ENCODE assay signal across 11 cellular contexts in genomic region chr11:86134580-86135318, GRCh38.
A peak's percentile ranks its signal among the peaks of the same experiment; 100 is the strongest.
DNase-seq lines count a peak whose midpoint lies in the region; ATAC-seq and TF ChIP-seq lines count a peak whose summit lies in the region.
"Had no signal": no experiment of that assay in that cellular context is flagged by ENCODE, and none has a peak within 500 bp of the region (broad histone marks: within the 10 kb centered on the region; RNA-seq: fewer than 3 reads in every experiment).

No MANE protein-coding gene starts in this region.

- H4K8ac ChIP-seq in mesenchymal stem cell (ENCODE audit: low read length), result no peak overlapping the region

- H4K91ac ChIP-seq in mesenchymal stem cell (ENCODE audit: low read length), result no peak overlapping the region

- POLR2A ChIA-PET in Caco-2 (lab: Charles Lee), result interaction anchor here (0.6 to 1.4 kb wide), 3 partner anchors 25 to 253 kb away, joined by 3 to 16 read pairs (median 3); partner anchors contain the start of gene PICALM

- H3K4me3 ChIP-seq in Caco-2 (ENCODE audit: low read depth, low read length) (no peak overlapping the region), neutrophil (ENCODE audit: low read depth in 1 of 2, low read length in 1 of 2) (peak overlapping the region; percentile 0 to 11), mesenchymal stem cell (ENCODE audit: insufficient read depth in 1 of 2, low read depth in 1 of 2, low read length in 2 of 2) (no peak overlapping the region)

- no peaks in the 10 kb centered on the region for H3K36me3 ChIP-seq in Caco-2 (ENCODE audit: control insufficient read depth, insufficient read depth, low read length)
- H3K36me3 ChIP-seq in neutrophil, result no peaks in the 10 kb centered on the region
- H3K36me3 ChIP-seq in mesenchymal stem cell (ENCODE audit: control insufficient read depth in 1 of 2, insufficient read depth in 2 of 2, low read depth in 1 of 2, low read length in 2 of 2), result no peaks in the 10 kb centered on the region

- H2BK12ac ChIP-seq in mesenchymal stem cell (ENCODE audit: low read length in 2 of 2), result no peak overlapping the region

- 82% methylated on average over 3 of the region's 3 CpGs for WGBS in mesenchymal stem cell

- TF ChIP-seq CTCF in Caco-2 (IDR thresholded peaks at IDR 0.05; ENCODE audit: insufficient read depth in 1 of 2, low read depth in 1 of 2, low read length in 1 of 2, severe bottlenecking in 1 of 2, unreplicated experiment in 1 of 2) (no peak), neutrophil (IDR thresholded peaks at IDR 0.05) (no peak)

- no peak overlapping the region for H3K4ac ChIP-seq in mesenchymal stem cell (ENCODE audit: low read depth in 1 of 2, low read length in 2 of 2)

- H3K79me1 ChIP-seq in mesenchymal stem cell (replicated peaks; ENCODE audit: low read length, poor library complexity, severe bottlenecking), result no peaks in the 10 kb centered on the region

- ATAC-seq in activated naive CD8-positive, alpha-beta T cell treated with anti-CD3 and anti-CD28 coated beads, Interleukin-2, amount 50 U/mL, for 24 hours, result no peak

- no peak overlapping the region for H2BK5ac ChIP-seq in mesenchymal stem cell (ENCODE audit: low read depth, low read length, poor library complexity, severe bottlenecking)

- DNase-seq in Caco-2 (peak; percentile 86 to 90), NOMO-1 treated with DMSO at 0.1 percent for 48 hours (lab: John Stamatoyannopoulos, UW; ENCODE audit: unreplicated experiment) (peak; percentile 56), erythroblast (lab: John Stamatoyannopoulos, UW) (peak; percentile 61 to 80), epidermal melanocyte (ENCODE audit: insufficient read length, low spot score) (no peak), mesenchymal stem cell (no peak), hepatic stellate cell (ENCODE audit: low spot score) (no peak)
- no peak for DNase-seq in activated naive CD8-positive, alpha-beta T cell treated with anti-CD3 and anti-CD28 coated beads, Interleukin-2, amount 50 U/mL, for 24 hours
- DNase-seq: activated CD4-positive, alpha-beta T cell treated with anti-CD3 and anti-CD28 coated beads, Interleukin-2, amount 50 U/mL, for 4 hours; activated naive CD4-positive, alpha-beta T cell treated with Interleukin-2 at 50 U/mL for 16 hours; NCI-H1930 had no signal

- H3K36me3 Mint-ChIP-seq in Caco-2 (ENCODE audit: insufficient read depth, unreplicated experiment), result peaks cover 5% of the 10 kb centered on the region
- H3K36me3 Mint-ChIP-seq in activated naive CD8-positive, alpha-beta T cell treated with anti-CD3 and anti-CD28 coated beads, Interleukin-2, amount 50 U/mL, for 24 hours (ENCODE audit: low read depth), result no peaks in the 10 kb centered on the region

- no peaks in the 10 kb centered on the region for H3K27me3 ChIP-seq in Caco-2 (replicated peaks; ENCODE audit: control insufficient read depth, insufficient read depth, low read length)
- H3K27me3 ChIP-seq in neutrophil, result no peaks in the 10 kb centered on the region
- H3K27me3 ChIP-seq in mesenchymal stem cell (ENCODE audit: control insufficient read depth in 1 of 2, insufficient read depth in 1 of 2, low read length in 2 of 2), result no peaks in the 10 kb centered on the region

- CTCF ChIA-PET in Caco-2 (lab: Charles Lee), result interaction anchor here (0.5 to 1.9 kb wide), 10 partner anchors 11 to 779 kb away, joined by 3 to 13 read pairs (median 4); partner anchors contain the start of gene PICALM

- H2BK15ac ChIP-seq in mesenchymal stem cell (ENCODE audit: low read depth, poor library complexity, severe bottlenecking), result no peak overlapping the region

- H3K18ac ChIP-seq in mesenchymal stem cell (ENCODE audit: low read depth in 1 of 2, low read length in 2 of 2), result no peak overlapping the region

- no peaks in the 10 kb centered on the region for H3K9me3 Mint-ChIP-seq in Caco-2 (ENCODE audit: unreplicated experiment)
- no peaks in the 10 kb centered on the region for H3K9me3 Mint-ChIP-seq in activated naive CD8-positive, alpha-beta T cell treated with anti-CD3 and anti-CD28 coated beads, Interleukin-2, amount 50 U/mL, for 24 hours

- H2BK120ac ChIP-seq in mesenchymal stem cell (ENCODE audit: low read depth, low read length), result no peak overlapping the region

- intact Hi-C loops in Caco-2 (cut with micrococcal nuclease; ENCODE audit: unreplicated experiment), result loop anchor here (1.0 to 10.0 kb wide), 7 partner anchors 10 to 280 kb away; partner anchors contain the start of genes CCDC83 and PICALM

- no peaks in the 10 kb centered on the region for H3K27me3 Mint-ChIP-seq in Caco-2 (ENCODE audit: insufficient read depth, unreplicated experiment)
- no peaks in the 10 kb centered on the region for H3K27me3 Mint-ChIP-seq in activated naive CD8-positive, alpha-beta T cell treated with anti-CD3 and anti-CD28 coated beads, Interleukin-2, amount 50 U/mL, for 24 hours

- peak overlapping the region; percentile 44 for H3K27ac Mint-ChIP-seq in Caco-2 (ENCODE audit: unreplicated experiment)
- no peak overlapping the region for H3K27ac Mint-ChIP-seq in activated naive CD8-positive, alpha-beta T cell treated with anti-CD3 and anti-CD28 coated beads, Interleukin-2, amount 50 U/mL, for 24 hours

- peak; percentile 23 for TF ChIP-seq POLR2A in erythroblast (IDR thresholded peaks at IDR 0.05; ENCODE audit: low read length)

- no TSS peak for BruUV-seq in Caco-2 (replicated peaks; lab: Mats Ljungman, UMichigan)

- H3K4me1 Mint-ChIP-seq in Caco-2 (ENCODE audit: low read depth, unreplicated experiment), result peaks cover 34% of the 10 kb centered on the region
- peaks cover 15% of the 10 kb centered on the region for H3K4me1 Mint-ChIP-seq in activated naive CD8-positive, alpha-beta T cell treated with anti-CD3 and anti-CD28 coated beads, Interleukin-2, amount 50 U/mL, for 24 hours

- H3K14ac ChIP-seq in mesenchymal stem cell (ENCODE audit: low read length in 2 of 2), result no peak overlapping the region

- no peak overlapping the region for H2AFZ ChIP-seq in mesenchymal stem cell (ENCODE audit: low read depth, low read length)

- H2AK5ac ChIP-seq in mesenchymal stem cell (ENCODE audit: low read length, severe bottlenecking), result no peak overlapping the region

- H3K23ac ChIP-seq in mesenchymal stem cell (ENCODE audit: low read length in 2 of 2), result no peak overlapping the region

- no peak overlapping the region for H3K9ac ChIP-seq in mesenchymal stem cell (ENCODE audit: low read length)

- peak overlapping the region; percentile 40 for H3K4me3 Mint-ChIP-seq in Caco-2 (ENCODE audit: unreplicated experiment)
- no peak overlapping the region for H3K4me3 Mint-ChIP-seq in activated naive CD8-positive, alpha-beta T cell treated with anti-CD3 and anti-CD28 coated beads, Interleukin-2, amount 50 U/mL, for 24 hours

- H3K4me1 ChIP-seq in Caco-2 (peaks cover 70% of the 10 kb centered on the region), neutrophil (ENCODE audit: control insufficient read depth in 1 of 2, insufficient read depth in 1 of 2, low read depth in 1 of 2, low read length in 1 of 2) (peaks cover 55 to 57% of the 10 kb centered on the region in 2 experiments), mesenchymal stem cell (ENCODE audit: control insufficient read depth, insufficient read depth, low read depth, low read length) (no peaks in the 10 kb centered on the region)

- H3K27ac ChIP-seq in neutrophil (peak overlapping the region; percentile 90), mesenchymal stem cell (ENCODE audit: low read length, poor library complexity, severe bottlenecking) (no peak overlapping the region)

- H3K4me2 ChIP-seq in mesenchymal stem cell (ENCODE audit: low read length, poor library complexity, severe bottlenecking), result no peak overlapping the region

- H3K9me3 ChIP-seq in Caco-2 (no peaks in the 10 kb centered on the region), neutrophil (no peaks in the 10 kb centered on the region), mesenchymal stem cell (ENCODE audit: control insufficient read depth, low read length) (no peaks in the 10 kb centered on the region)

Comparison
In these comparisons a context has a peak if more than half of its experiments do, and no peak if none do; other contexts are left out.
1. DNase-seq: peak in Caco-2 (2 of 2), NOMO-1 treated with DMSO at 0.1 percent for 48 hours (single experiment) and erythroblast (2 of 2); none in epidermal melanocyte (single experiment), mesenchymal stem cell (single experiment), activated naive CD8-positive, alpha-beta T cell treated with anti-CD3 and anti-CD28 coated beads, Interleukin-2, amount 50 U/mL, for 24 hours (single experiment) and hepatic stellate cell (single experiment).
2. H3K4me3 ChIP-seq: peak in neutrophil (2 of 2); none in Caco-2 (single experiment) and mesenchymal stem cell (0 of 2).